ENCODE assay signal across 20 cellular contexts in the genomic region with DNA sequence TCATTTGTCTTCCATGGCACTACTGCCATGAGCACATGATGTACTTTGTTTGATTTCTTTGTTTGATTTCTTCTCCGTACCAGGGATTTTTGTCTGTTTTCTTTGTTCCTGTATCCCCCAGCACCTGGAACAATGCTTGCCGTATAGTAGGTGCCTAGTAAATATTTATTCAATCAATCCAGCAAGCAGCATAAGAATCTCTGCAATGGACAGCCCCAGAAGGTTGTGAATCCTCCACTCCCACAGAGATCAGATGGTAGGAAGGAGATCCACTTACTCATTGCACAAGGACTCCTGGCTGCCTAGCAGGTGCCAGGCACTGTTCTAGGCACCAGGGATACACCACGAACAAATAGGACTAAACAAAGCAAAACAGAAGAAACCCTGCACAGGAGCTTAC.
"Had no signal": no experiment of that assay in that cellular context is flagged by ENCODE, and none has a peak within 500 bp of the region (broad histone marks: within the 10 kb centered on the region; RNA-seq: fewer than 3 reads in every experiment).

No MANE protein-coding gene starts in this region.

- H3K27ac Mint-ChIP-seq: activated CD4-positive, alpha-beta memory T cell treated with anti-CD3 and anti-CD28 coated beads, Interleukin-2, amount 10 ng/mL, durations not matched to agents 7 days and 5 days; activated CD4-positive, alpha-beta T cell treated with anti-CD3 and anti-CD28 coated beads, Interleukin-2, amount 10 ng/mL, durations not matched to agents 24 days and 14 days; activated naive CD4-positive, alpha-beta T cell treated with anti-CD3 and anti-CD28 coated beads, Interleukin-2, amount 10 ng/mL, durations not matched to agents 7 days and 5 days; endodermal cell had no signal

- H3K9me3 Mint-ChIP-seq: activated CD4-positive, alpha-beta memory T cell treated with anti-CD3 and anti-CD28 coated beads, Interleukin-2, amount 10 ng/mL, durations not matched to agents 7 days and 5 days; activated CD4-positive, alpha-beta T cell treated with anti-CD3 and anti-CD28 coated beads, Interleukin-2, amount 10 ng/mL, durations not matched to agents 24 days and 14 days; activated naive CD4-positive, alpha-beta T cell treated with anti-CD3 and anti-CD28 coated beads, Interleukin-2, amount 10 ng/mL, durations not matched to agents 7 days and 5 days; endodermal cell had no signal

- H3K4me3 Mint-ChIP-seq: activated CD4-positive, alpha-beta memory T cell treated with anti-CD3 and anti-CD28 coated beads, Interleukin-2, amount 10 ng/mL, durations not matched to agents 7 days and 5 days; activated CD4-positive, alpha-beta T cell treated with anti-CD3 and anti-CD28 coated beads, Interleukin-2, amount 10 ng/mL, durations not matched to agents 24 days and 14 days; activated naive CD4-positive, alpha-beta T cell treated with anti-CD3 and anti-CD28 coated beads, Interleukin-2, amount 10 ng/mL, durations not matched to agents 7 days and 5 days; endodermal cell had no signal

- H3K36me3 ChIP-seq: esophagus squamous epithelium, gastrocnemius medialis, transverse colon, vagina had no signal

- H3K4me3 ChIP-seq: coronary artery, esophagus squamous epithelium, gastrocnemius medialis, transverse colon, vagina had no signal

- H3K27me3 ChIP-seq: esophagus squamous epithelium, gastrocnemius medialis, transverse colon, vagina had no signal

- H3K4me1 ChIP-seq: esophagus squamous epithelium, gastrocnemius medialis, transverse colon, vagina had no signal

- H3K9me3 ChIP-seq: esophagus squamous epithelium, gastrocnemius medialis, transverse colon, vagina had no signal

- H3K36me3 Mint-ChIP-seq: activated naive CD4-positive, alpha-beta T cell treated with anti-CD3 and anti-CD28 coated beads, Interleukin-2, amount 10 ng/mL, durations not matched to agents 7 days and 5 days had no signal

- ATAC-seq: activated CD4-positive, CD25-positive, alpha-beta regulatory T cell treated with anti-CD3 and anti-CD28 coated beads, Interleukin-2, amount 50 U/mL, for 24 hours; gastrocnemius medialis; left ventricle myocardium superior had no signal

- DNase-seq: activated CD4-positive, alpha-beta memory T cell treated with anti-CD3 and anti-CD28 coated beads, Interleukin-2, amount 10 ng/mL, durations not matched to agents 7 days and 5 days; activated CD4-positive, alpha-beta T cell treated with anti-CD3 and anti-CD28 coated beads, Interleukin-2, amount 10 ng/mL, durations not matched to agents 24 days and 14 days; activated effector memory CD4-positive, alpha-beta T cell treated with anti-CD3 and anti-CD28 coated beads, Interleukin-2, amount 50 U/mL, for 16 hours; activated naive CD4-positive, alpha-beta T cell treated with anti-CD3 and anti-CD28 coated beads, Interleukin-2, amount 10 ng/mL, durations not matched to agents 7 days and 5 days; activated T-cell treated with anti-CD3 and anti-CD28 coated beads for 4 hours; amygdala; cerebellar nuclear complex; esophagus squamous epithelium; gastrocnemius medialis; hypothalamus; left ventricle myocardium superior; mammary epithelial cell; occipital lobe; retina; stimulated activated CD4-positive, alpha-beta T cell treated with anti-CD3 and anti-CD28 coated beads, Interleukin-12 subunit alpha, Interleukin-12 subunit beta, amount 100 ng/mL, for 4 hours; transverse colon had no signal

- H3K27ac ChIP-seq: coronary artery, esophagus squamous epithelium, gastrocnemius medialis, transverse colon, vagina had no signal
